11 cellular contexts compared by ENCODE assay signal in the genomic region with DNA sequence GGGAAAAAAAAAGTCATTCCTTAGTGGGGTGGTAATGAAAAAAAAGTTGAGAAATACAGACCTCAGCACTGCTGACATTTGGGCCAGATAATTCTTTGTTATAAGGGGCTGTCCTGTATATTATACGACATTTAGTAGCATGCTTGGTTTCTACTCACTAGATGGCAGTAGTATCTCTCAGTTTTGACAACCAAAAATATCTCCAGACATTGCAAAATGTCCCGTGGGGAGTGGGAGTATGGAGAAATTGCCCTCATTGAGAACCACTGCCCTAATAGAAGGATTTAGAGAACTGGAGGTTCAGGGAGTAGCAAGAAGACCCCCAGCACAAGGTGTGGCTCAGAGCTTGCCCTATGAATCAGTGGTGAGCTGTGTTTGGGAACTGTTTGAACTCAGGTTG. TPM values are rescaled to one million over a fixed set of nuclear protein-coding genes. Genes with fewer than 3 reads are reported as not detected.
DNase-seq lines count a peak whose midpoint lies in the region; ATAC-seq, FAIRE-seq and TF ChIP-seq lines count a peak whose summit lies in the region.
"Had no signal": no experiment of that assay in that cellular context is flagged by ENCODE, and none has a peak within 500 bp of the region (broad histone marks: within the 10 kb centered on the region; RNA-seq: fewer than 3 reads in every experiment).

No MANE protein-coding gene starts in this region.

- in situ Hi-C loops in astrocyte of the cerebellum (cut with HindIII; ENCODE audit: low sequenced_read_pairs), result loop anchor here (10.0 kb wide), 1 partner anchor 58 kb away; no protein-coding TSS in a partner anchor

- peaks cover 58% of the 10 kb centered on the region for H3K36me3 Mint-ChIP-seq in memory B cell
- H3K36me3 Mint-ChIP-seq in immature natural killer cell, result peaks cover 50 to 70% (median 53%) of the 10 kb centered on the region in 3 donors

- H3K4me3 Mint-ChIP-seq in memory B cell (no peak overlapping the region), immature natural killer cell (no peak overlapping the region)

- DNase-seq in D721Med (ENCODE audit: insufficient read length, low spot score) (no peak), HT-29 (ENCODE audit: low spot score) (peak; percentile 16), astrocyte of the cerebellum (ENCODE audit: low read depth) (no peak), memory B cell (ENCODE audit: low spot score in 2 of 2) (no peak), immature natural killer cell (no peak), hypothalamus (lab: John Stamatoyannopoulos, UW) (no peak)
- no peak for DNase-seq in activated CD4-positive, alpha-beta T cell treated with anti-CD3 and anti-CD28 coated beads, Interleukin-2, amount 50 U/mL, for 1 hour
- no peak for DNase-seq in activated effector memory CD4-positive, alpha-beta T cell treated with anti-CD3 and anti-CD28 coated beads, Interleukin-2, amount 50 U/mL, for 16 hours
- DNase-seq: T-helper 9 cell had no signal

- ATAC-seq in memory B cell (ENCODE audit: low read depth), result peak; percentile 39

- H3K27ac Mint-ChIP-seq in memory B cell (no peak overlapping the region), immature natural killer cell (peak overlapping the region in 1 of 6 donors; percentile 17)

- H3K27me3 Mint-ChIP-seq in memory B cell (no peaks in the 10 kb centered on the region), immature natural killer cell (ENCODE audit: low read depth in 3 of 3) (peaks cover 0 to 5% (median 0%) of the 10 kb centered on the region in 3 donors)

- TF ChIP-seq CTCF in D721Med (IDR thresholded peaks at IDR 0.05; ENCODE audit: insufficient read depth, missing control alignments) (peak; percentile 29), astrocyte of the cerebellum (IDR thresholded peaks at IDR 0.05; ENCODE audit: low read depth, low read length, missing control alignments) (peak; percentile 29)

- H3K9me3 Mint-ChIP-seq in memory B cell (no peaks in the 10 kb centered on the region), immature natural killer cell (peaks cover 0 to 2% (median 0%) of the 10 kb centered on the region in 6 donors)

- no peaks in the 10 kb centered on the region for H3K4me1 Mint-ChIP-seq in memory B cell
- no peaks in the 10 kb centered on the region for H3K4me1 Mint-ChIP-seq in immature natural killer cell

- FAIRE-seq in D721Med (lab: Jason Lieb, UNC), result no peak
- FAIRE-seq: keratinocyte had no signal

- H3K4me3 ChIP-seq in astrocyte of the cerebellum (ENCODE audit: low read depth, low read length), result no peak overlapping the region
- H3K4me3 ChIP-seq: thoracic aorta had no signal

RNA-seq across cellular contexts. Expression of a gene that starts 28.6 kb away (rescaled TPM):
- 41.0 and 44.2 TPM in 2 replicates for total RNA-seq in HT-29 (2014; rRNA removed; shearing (Covaris generic))
- polyA plus RNA-seq in immature natural killer cell, result 100 to 1,000 TPM; 101 to 155 (median 131) TPM
